ENCODE assay signal across 1 cellular context in genomic region chr13:21871919-21872318, GRCh38.
TF ChIP-seq lines count a peak whose summit lies in the region.

No MANE protein-coding gene starts in this region.

TF ChIP-seq in IMR-90, 13 proteins besides CTCF, POLR2A, EP300 and RAD21 (continued from another document):
- TF ChIP-seq ELK1 (IDR thresholded peaks at IDR 0.05; ENCODE audit: borderline replicate concordance, low read depth, low read length) (no peak), NFE2L2 (IDR thresholded peaks at IDR 0.05; ENCODE audit: low read depth, low read length) (no peak), RCOR1 (IDR thresholded peaks at IDR 0.05; ENCODE audit: insufficient replicate concordance, low read length) (no peak), MAFK (IDR thresholded peaks at IDR 0.05; ENCODE audit: low read depth, low read length) (no peak), SMC3 (IDR thresholded peaks at IDR 0.05; ENCODE audit: low read depth, low read length) (no peak), USF2 (IDR thresholded peaks at IDR 0.05; ENCODE audit: low read depth, low read length) (no peak), CHD1 (IDR thresholded peaks at IDR 0.05; ENCODE audit: low read depth, low read length) (no peak), CEBPB (IDR thresholded peaks at IDR 0.05; ENCODE audit: low read depth, low read length) (no peak), FOS (IDR thresholded peaks at IDR 0.05; ENCODE audit: low read depth, low read length) (no peak), MXI1 (IDR thresholded peaks at IDR 0.05; ENCODE audit: borderline replicate concordance, low read depth, low read length) (no peak), RFX5 (IDR thresholded peaks at IDR 0.05; ENCODE audit: low read depth, low read length) (no peak), MAZ (IDR thresholded peaks at IDR 0.05; ENCODE audit: borderline replicate concordance, low read depth, low read length) (no peak)
